In the genomic region with DNA sequence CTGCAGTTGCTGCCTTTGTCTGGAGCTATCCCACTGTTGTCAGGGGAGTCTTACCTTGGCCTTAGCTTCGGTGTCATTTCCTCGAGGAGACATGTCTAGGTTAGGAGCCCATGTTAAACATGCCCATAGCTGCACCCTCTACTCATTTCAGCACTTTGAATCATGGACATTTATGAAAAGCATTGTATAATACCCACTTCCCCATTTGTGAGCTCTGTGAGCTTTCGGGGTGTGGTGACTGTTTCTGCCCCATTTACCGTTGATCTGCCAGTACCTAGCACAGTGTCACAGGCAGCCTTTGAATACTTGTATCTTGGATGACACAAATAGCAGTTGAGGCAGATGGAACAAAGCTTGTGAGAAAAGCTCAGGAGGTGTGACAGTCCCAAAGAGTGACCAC, we compare ENCODE assay signal across 10 cellular contexts. TPM values are rescaled to one million over a fixed set of nuclear protein-coding genes. Genes with fewer than 3 reads are reported as not detected.
DNase-seq lines count a peak whose midpoint lies in the region; ATAC-seq and TF ChIP-seq lines count a peak whose summit lies in the region.
"Had no signal": no experiment of that assay in that cellular context is flagged by ENCODE, and none has a peak within 500 bp of the region (broad histone marks: within the 10 kb centered on the region; RNA-seq: fewer than 3 reads in every experiment).

No MANE protein-coding gene starts in this region.

- H3K4me3 ChIP-seq in foreskin fibroblast (ENCODE audit: low read depth in 1 of 2, low read length in 2 of 2), result no peak overlapping the region
- H3K4me3 ChIP-seq: colonic mucosa had no signal

- no peak for DNase-seq in immature natural killer cell
- no peak for DNase-seq in NCI-H1105 treated with DMSO at 0.1 percent for 48 hours (lab: John Stamatoyannopoulos, UW)
- DNase-seq in LoVo (ENCODE audit: low spot score), result no peak
- no peak for DNase-seq in foreskin fibroblast
- DNase-seq in effector CD8-positive, alpha-beta T cell (lab: John Stamatoyannopoulos, UW), result no peak
- DNase-seq: colonic mucosa had no signal

- no peak for TF ChIP-seq CTCF in foreskin fibroblast (IDR thresholded peaks at IDR 0.05; ENCODE audit: low read depth, low read length)

- peaks cover 0 to under 1% (median 0%) of the 10 kb centered on the region in 3 donors for H3K27me3 Mint-ChIP-seq in immature natural killer cell (ENCODE audit: low read depth in 3 of 3)

- ATAC-seq in GM18517 (IDR thresholded peaks at IDR 0.05; ENCODE audit: unreplicated experiment), result peak; percentile 97
- ATAC-seq in GM21619 (IDR thresholded peaks at IDR 0.05; ENCODE audit: unreplicated experiment), result peak; percentile 96
- peak; percentile 89 for ATAC-seq in HG03565 (IDR thresholded peaks at IDR 0.05; ENCODE audit: unreplicated experiment)

- H3K9me3 Mint-ChIP-seq in immature natural killer cell, result no peaks in the 10 kb centered on the region

- H3K4me3 Mint-ChIP-seq in immature natural killer cell, result peak overlapping the region in 3 of 5 donors; percentile 23 to 55 (median 53)
- H3K4me3 Mint-ChIP-seq: mesothelial cell of epicardium had no signal

- peaks cover 67 to 84% of the 10 kb centered on the region in 2 donors for H3K4me1 Mint-ChIP-seq in immature natural killer cell

- peak overlapping the region; percentile 58 to 82 (median 81) for H3K27ac Mint-ChIP-seq in immature natural killer cell
- H3K27ac Mint-ChIP-seq: mesothelial cell of epicardium had no signal

- H3K36me3 Mint-ChIP-seq in immature natural killer cell, result no peaks in the 10 kb centered on the region

RNA-seq across cellular contexts. Expression of a gene that starts 41.8 kb away (rescaled TPM):
- polyA plus RNA-seq in immature natural killer cell, result 10 to 100 TPM in 1 of 3 donors, 1 to 10 TPM in 2; 4.3 to 26.1 (median 7.8) TPM
